ENCODE assay signal across 7 cellular contexts in genomic region chr22:40637181-40638150, GRCh38. TPM values are rescaled to one million over a fixed set of nuclear protein-coding genes. Genes with fewer than 3 reads are reported as not detected.
DNase-seq lines count a peak whose midpoint lies in the region; ATAC-seq and TF ChIP-seq lines count a peak whose summit lies in the region.

No MANE protein-coding gene starts in this region.

- peak overlapping the region; percentile 89 for H3K27ac Mint-ChIP-seq in memory B cell

- H3K4me3 Mint-ChIP-seq in memory B cell: peak overlapping the region; percentile 86

- H3K4me1 ChIP-seq in HUES48 (ENCODE audit: control insufficient read depth, insufficient read depth, low read length) (peaks cover 10% of the 10 kb centered on the region), colonic mucosa (peaks cover 3% of the 10 kb centered on the region)

- peak overlapping the region; percentile 76 for H3K4me3 ChIP-seq in HUES48 (ENCODE audit: low read depth, low read length)
- H3K4me3 ChIP-seq in WI38 (ENCODE audit: low read depth, low read length): peak overlapping the region; percentile 57
- H3K4me3 ChIP-seq in colonic mucosa: peak overlapping the region; percentile 46

- DNase-seq in colonic mucosa: peak; percentile 43
- DNase-seq in memory B cell (ENCODE audit: low spot score in 2 of 2): peak in 1 of 2 donors; percentile 12
- DNase-seq in stimulated activated CD8-positive, alpha-beta memory T cell treated with anti-CD3 and anti-CD28 coated beads, Interleukin-15, amount 100 ng/mL, for 48 hours (ENCODE audit: low read depth in 2 of 2): peak; percentile 35 to 53
- no peak for DNase-seq in COR-L47 (lab: John Stamatoyannopoulos, UW)

- no peaks in the 10 kb centered on the region for H3K36me3 ChIP-seq in HUES48 (ENCODE audit: control insufficient read depth, insufficient read depth, low read length)
- no peaks in the 10 kb centered on the region for H3K36me3 ChIP-seq in colonic mucosa

- intact Hi-C loops in colonic mucosa (cut with DNase I): no loop called here

- H3K36me3 Mint-ChIP-seq in memory B cell: no peaks in the 10 kb centered on the region

- H3K9me3 ChIP-seq in HUES48 (ENCODE audit: control insufficient read depth, insufficient read depth, low read length): no peaks in the 10 kb centered on the region
- no peaks in the 10 kb centered on the region for H3K9me3 ChIP-seq in colonic mucosa

- H3K27me3 ChIP-seq in HUES48 (ENCODE audit: control insufficient read depth, insufficient read depth, low read length) (no peaks in the 10 kb centered on the region), colonic mucosa (no peaks in the 10 kb centered on the region)

- H3K4me1 Mint-ChIP-seq in memory B cell: peaks cover 14% of the 10 kb centered on the region

- H3K27me3 Mint-ChIP-seq in memory B cell: no peaks in the 10 kb centered on the region

- H3K27ac ChIP-seq in HUES48 (ENCODE audit: low read depth, low read length) (peak overlapping the region; percentile 64), colonic mucosa (peak overlapping the region; percentile 66)

- H3K9me3 Mint-ChIP-seq in memory B cell: no peaks in the 10 kb centered on the region

- peak overlapping the region; percentile 63 for H3K9ac ChIP-seq in HUES48 (ENCODE audit: low read depth, low read length)
- peak overlapping the region; percentile 91 to 94 for H3K9ac ChIP-seq in colonic mucosa (ENCODE audit: low read depth in 2 of 2, low read length in 2 of 2)

- TF ChIP-seq CTCF in WI38 (IDR thresholded peaks at IDR 0.05; ENCODE audit: low read depth, low read length): no peak
- TF ChIP-seq CTCF in colonic mucosa (IDR thresholded peaks at IDR 0.05): no peak

- ATAC-seq in GM19025 (IDR thresholded peaks at IDR 0.05; ENCODE audit: low read depth, unreplicated experiment) (peak; percentile 0), memory B cell (ENCODE audit: low read depth) (peak; percentile 9)

RNA-seq across cellular contexts. Expression of gene MRTFA, which starts 0.9 kb away (rescaled TPM):
- 10 to 100 TPM; 31.9 to 35.6 TPM for total RNA-seq in colonic mucosa

RNA-seq across cellular contexts. Expression of gene MCHR1, which starts 41.8 kb away (rescaled TPM):
- under 1 TPM in 1 of 2 donors, not detected in 1; 0.16 TPM for total RNA-seq in colonic mucosa
